ENCODE assay signal across 1 cellular context in the genomic region with DNA sequence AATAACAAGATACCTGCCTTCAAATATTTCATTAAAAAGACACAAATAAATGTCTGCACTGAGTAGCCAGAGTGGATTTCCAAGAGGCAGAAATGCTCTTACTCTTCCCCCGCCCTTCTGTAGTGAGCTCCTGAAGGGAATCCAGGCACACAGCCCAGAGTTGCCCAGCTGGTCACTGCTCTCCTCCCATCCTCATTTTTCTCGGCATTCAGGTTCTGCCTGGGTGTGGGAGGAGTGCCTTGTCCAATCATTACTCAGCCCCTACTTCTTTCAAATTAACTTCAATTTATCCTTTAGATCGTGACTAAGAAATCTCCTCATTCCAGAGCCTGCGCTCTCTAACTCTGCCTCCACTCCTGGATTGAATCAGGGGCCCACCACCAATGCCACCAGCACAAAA.
A peak's percentile ranks its signal among the peaks of the same experiment; 100 is the strongest.
TF ChIP-seq lines count a peak whose summit lies in the region.

No MANE protein-coding gene starts in this region.

TF ChIP-seq in IMR-90, 13 proteins besides CTCF, POLR2A, EP300 and RAD21:
- TF ChIP-seq RCOR1 (IDR thresholded peaks at IDR 0.05; ENCODE audit: insufficient replicate concordance, low read length) (peak; percentile 57), MAZ (IDR thresholded peaks at IDR 0.05; ENCODE audit: borderline replicate concordance, low read depth, low read length) (peak; percentile 24; the same call in 1 of the 2 replicates), CHD1 (IDR thresholded peaks at IDR 0.05; ENCODE audit: low read depth, low read length) (no peak), MAFK (IDR thresholded peaks at IDR 0.05; ENCODE audit: low read depth, low read length) (no peak)
